ENCODE assay signal across 15 cellular contexts in genomic region chr4:2304877-2305561, GRCh38.
"Had no signal": no experiment of that assay in that cellular context is flagged by ENCODE, and none has a peak within 500 bp of the region (broad histone marks: within the 10 kb centered on the region; RNA-seq: fewer than 3 reads in every experiment).

No MANE protein-coding gene starts in this region.

- H3K9me3 ChIP-seq: gastrocnemius medialis had no signal

- H3K4me3 ChIP-seq: dorsolateral prefrontal cortex, gastrocnemius medialis, heart left ventricle, tibial nerve had no signal

- H3K27ac ChIP-seq: gastrocnemius medialis, heart left ventricle, tibial nerve had no signal

- DNase-seq: activated CD4-positive, alpha-beta T cell treated with anti-CD3 and anti-CD28 coated beads for 1 hour; activated CD4-positive, alpha-beta T cell treated with anti-CD3 and anti-CD28 coated beads, Interleukin-2, amount 50 U/mL, for 48 hours; activated naive CD8-positive, alpha-beta T cell treated with anti-CD3 and anti-CD28 coated beads, Interleukin-2, amount 10 ng/mL, durations not matched to agents 7 days and 5 days; endodermal cell; gastrocnemius medialis; natural killer cell; occipital lobe; stimulated activated CD4-positive, alpha-beta T cell treated with anti-CD3 and anti-CD28 coated beads, Interleukin-2, amount 100 ng/mL, for 48 hours; stimulated activated naive B cell treated with anti-CD40 and anti-IgM and Interleukin-4, amounts not matched to agents 10 μg/mL and 1 μg/mL and 100 μg/mL, for 72 hours; T-helper 1 cell; T1000 had no signal

- ATAC-seq: gastrocnemius medialis; natural killer cell; SK-N-SH treated with all-trans-retinoic acid at 6 μM for 48 hours; stimulated activated naive B cell treated with anti-CD40 and anti-IgM and Interleukin-4, amounts not matched to agents 10 μg/mL and 1 μg/mL and 100 μg/mL, for 72 hours had no signal

- H3K36me3 ChIP-seq: gastrocnemius medialis had no signal

- H3K27me3 ChIP-seq: dorsolateral prefrontal cortex, gastrocnemius medialis, heart left ventricle, tibial nerve had no signal

- H3K4me1 ChIP-seq: gastrocnemius medialis, heart left ventricle, tibial nerve had no signal
